Comparison of ENCODE assay signal across 29 cellular contexts in the genomic region with DNA sequence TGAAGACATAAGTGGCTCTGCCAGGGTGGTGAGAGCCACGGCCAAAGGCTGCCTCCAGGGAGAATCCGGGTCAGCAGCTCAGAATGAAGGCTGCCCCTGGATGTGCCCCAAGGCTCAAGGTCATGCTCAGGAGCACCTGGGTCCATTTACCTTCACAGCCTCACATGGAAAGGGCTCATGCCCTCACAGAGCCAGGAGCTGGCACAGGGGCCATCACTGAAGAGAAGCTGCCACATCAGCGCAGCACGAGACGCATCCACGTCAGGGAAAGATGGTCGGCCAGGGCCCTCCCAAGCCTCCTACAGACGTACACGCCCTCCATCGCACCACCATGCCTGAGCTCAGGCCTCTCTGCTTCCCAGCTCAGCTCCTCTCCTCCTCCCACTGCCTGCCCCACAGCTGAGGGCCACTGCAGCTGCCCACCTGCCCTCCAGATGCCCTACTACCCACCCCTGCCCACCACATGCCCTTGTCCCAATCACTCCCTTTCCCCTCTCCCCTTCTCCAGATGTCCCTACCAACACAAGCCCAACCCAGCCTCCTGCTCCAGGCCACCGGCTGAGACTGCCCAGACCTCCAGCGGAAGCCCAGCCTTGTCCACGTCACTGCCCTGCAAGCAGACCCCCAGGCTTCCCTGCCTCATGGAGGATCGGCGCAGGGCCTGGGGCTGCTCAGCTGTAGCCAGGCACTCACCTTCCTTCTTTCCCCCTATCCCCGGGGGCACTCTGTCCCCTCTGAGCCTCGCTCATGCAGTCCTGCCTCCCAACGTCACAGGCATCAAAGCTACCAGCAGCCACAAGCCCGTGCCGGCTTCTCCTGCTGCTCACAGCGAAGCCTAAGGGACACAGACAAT.
"Had no signal": no experiment of that assay in that cellular context is flagged by ENCODE, and none has a peak within 500 bp of the region (broad histone marks: within the 10 kb centered on the region; RNA-seq: fewer than 3 reads in every experiment).

No MANE protein-coding gene starts in this region.

- H3K4me3 Mint-ChIP-seq: activated CD4-positive, alpha-beta memory T cell treated with anti-CD3 and anti-CD28 coated beads for 36 hours; activated CD4-positive, alpha-beta T cell treated with anti-CD3 and anti-CD28 coated beads, Interleukin-2, amount 10 ng/mL, durations not matched to agents 7 days and 5 days; activated naive CD8-positive, alpha-beta T cell treated with anti-CD3 and anti-CD28 coated beads, Interleukin-2, amount 50 U/mL, for 24 hours; activated T-cell treated with anti-CD3 and anti-CD28 coated beads, Interleukin-2, amount 50 U/mL, for 4 hours; central memory CD8-positive, alpha-beta T cell; T-cell had no signal

- H3K4me1 ChIP-seq: ascending aorta, body of pancreas had no signal

- H3K4me1 Mint-ChIP-seq: activated CD4-positive, alpha-beta T cell treated with anti-CD3 and anti-CD28 coated beads, Interleukin-2, amount 10 ng/mL, durations not matched to agents 7 days and 5 days; activated naive CD8-positive, alpha-beta T cell treated with anti-CD3 and anti-CD28 coated beads, Interleukin-2, amount 50 U/mL, for 24 hours; central memory CD8-positive, alpha-beta T cell; T-cell had no signal

- H3K36me3 Mint-ChIP-seq: activated CD4-positive, alpha-beta memory T cell treated with anti-CD3 and anti-CD28 coated beads for 36 hours; activated naive CD4-positive, alpha-beta T cell treated with anti-CD3 and anti-CD28 coated beads, Interleukin-2, amount 50 U/mL, for 72 hours; T-cell had no signal

- H3K9me3 Mint-ChIP-seq: activated CD4-positive, alpha-beta memory T cell treated with anti-CD3 and anti-CD28 coated beads for 36 hours; activated CD4-positive, alpha-beta T cell treated with anti-CD3 and anti-CD28 coated beads, Interleukin-2, amount 10 ng/mL, durations not matched to agents 7 days and 5 days; activated naive CD4-positive, alpha-beta T cell treated with anti-CD3 and anti-CD28 coated beads, Interleukin-2, amount 50 U/mL, for 72 hours; activated naive CD8-positive, alpha-beta T cell treated with anti-CD3 and anti-CD28 coated beads, Interleukin-2, amount 50 U/mL, for 24 hours; activated T-cell treated with anti-CD3 and anti-CD28 coated beads, Interleukin-2, amount 50 U/mL, for 4 hours; central memory CD8-positive, alpha-beta T cell; T-cell had no signal

- H3K36me3 ChIP-seq: ascending aorta had no signal

- H3K27me3 ChIP-seq: ascending aorta, body of pancreas had no signal

- DNase-seq: activated CD4-positive, alpha-beta memory T cell treated with anti-CD3 and anti-CD28 coated beads for 36 hours; activated CD4-positive, alpha-beta T cell treated with anti-CD3 and anti-CD28 coated beads, Interleukin-2, amount 10 ng/mL, durations not matched to agents 7 days and 5 days; activated CD4-positive, CD25-positive, alpha-beta regulatory T cell; activated CD8-positive, alpha-beta memory T cell treated with anti-CD3 and anti-CD28 coated beads for 24 hours; activated effector memory CD4-positive, alpha-beta T cell treated with anti-CD3 and anti-CD28 coated beads, Interleukin-2, amount 50 U/mL, for 16 hours; activated naive CD4-positive, alpha-beta T cell treated with Interleukin-2 at 50 U/mL for 16 hours; activated naive CD8-positive, alpha-beta T cell treated with anti-CD3 and anti-CD28 coated beads, Interleukin-2, amount 50 U/mL, for 24 hours; activated T-cell treated with anti-CD3 and anti-CD28 coated beads, Interleukin-2, amount 50 U/mL, for 4 hours; amniotic stem cell; body of pancreas; NCI-H1048; NCI-H146; NCI-H2029; NCI-H345; NCI-H510A; NCI-H526 treated with DMSO at 0.1 percent for 48 hours; NCI-H82; OCI-M1; RPMI8226; T-cell; T-helper 2 cell; T1000 had no signal

- H3K27ac Mint-ChIP-seq: activated CD4-positive, alpha-beta memory T cell treated with anti-CD3 and anti-CD28 coated beads for 36 hours; activated CD4-positive, alpha-beta T cell treated with anti-CD3 and anti-CD28 coated beads, Interleukin-2, amount 10 ng/mL, durations not matched to agents 7 days and 5 days; activated naive CD4-positive, alpha-beta T cell treated with anti-CD3 and anti-CD28 coated beads, Interleukin-2, amount 50 U/mL, for 72 hours; activated naive CD8-positive, alpha-beta T cell treated with anti-CD3 and anti-CD28 coated beads, Interleukin-2, amount 50 U/mL, for 24 hours; T-cell had no signal

- H3K27ac ChIP-seq: ascending aorta, body of pancreas, SK-N-MC had no signal

- H3K9me3 ChIP-seq: ascending aorta, body of pancreas had no signal

- H3K27me3 Mint-ChIP-seq: activated CD4-positive, alpha-beta T cell treated with anti-CD3 and anti-CD28 coated beads, Interleukin-2, amount 10 ng/mL, durations not matched to agents 7 days and 5 days had no signal

- ATAC-seq: activated naive CD4-positive, alpha-beta T cell treated with anti-CD3 and anti-CD28 coated beads, Interleukin-2, amount 50 U/mL, for 72 hours; activated naive CD8-positive, alpha-beta T cell treated with anti-CD3 and anti-CD28 coated beads, Interleukin-2, amount 50 U/mL, for 24 hours; activated T-cell treated with anti-CD3 and anti-CD28 coated beads, Interleukin-2, amount 50 U/mL, for 4 hours; body of pancreas; Panc1; Right ventricle myocardium inferior; T-cell had no signal

- H3K4me3 ChIP-seq: ascending aorta, body of pancreas, SK-N-MC had no signal

- FAIRE-seq: TTC549 had no signal
